Comparison of ENCODE assay signal across 8 cellular contexts in genomic region chr7:92988051-92988450, GRCh38.
A peak's percentile ranks its signal among the peaks of the same experiment; 100 is the strongest.
DNase-seq lines count a peak whose midpoint lies in the region; TF ChIP-seq lines count a peak whose summit lies in the region.

No MANE protein-coding gene starts in this region.

- H4K20me1 ChIP-seq in Loucy (ENCODE audit: insufficient read depth, low read length, poor library complexity, severe bottlenecking): no peaks in the 10 kb centered on the region

- H3K27ac Mint-ChIP-seq in mesothelial cell of epicardium: peak overlapping the region; percentile 30

- no peak overlapping the region for H2AFZ ChIP-seq in Loucy (ENCODE audit: low read length)

- H3K36me3 Mint-ChIP-seq in mesothelial cell of epicardium: no peaks in the 10 kb centered on the region

- H3K27me3 ChIP-seq in Loucy (ENCODE audit: insufficient read depth, low read length, poor library complexity, severe bottlenecking): no peaks in the 10 kb centered on the region

- peak; percentile 30 for TF ChIP-seq CTCF in Loucy (conservative IDR thresholded peaks at IDR 0.05; ENCODE audit: low read length)
- peak; percentile 68 for TF ChIP-seq CTCF in choroid plexus epithelial cell (conservative IDR thresholded peaks at IDR 0.05; ENCODE audit: low read depth, low read length)
- peak; percentile 30 for TF ChIP-seq CTCF in mesothelial cell of epicardium (IDR thresholded peaks at IDR 0.05; ENCODE audit: unreplicated experiment)

- no peak overlapping the region for H3K9ac ChIP-seq in Loucy (ENCODE audit: low read depth, low read length, poor library complexity, severe bottlenecking)

- no peak overlapping the region for H3K4me3 ChIP-seq in Loucy (ENCODE audit: low read length, poor library complexity, severe bottlenecking)
- no peak overlapping the region for H3K4me3 ChIP-seq in choroid plexus epithelial cell (ENCODE audit: low read depth, low read length)

- H3K4me1 ChIP-seq in Loucy (ENCODE audit: insufficient read depth, low read length, poor library complexity, severe bottlenecking): no peaks in the 10 kb centered on the region

- H3K79me2 ChIP-seq in Loucy (ENCODE audit: insufficient read depth, low read length): no peaks in the 10 kb centered on the region

- no peak overlapping the region for H3K4me3 Mint-ChIP-seq in mesothelial cell of epicardium

- no peak overlapping the region for H3K4me2 ChIP-seq in Loucy (ENCODE audit: low read depth, low read length, poor library complexity, severe bottlenecking)

- no peaks in the 10 kb centered on the region for H3K9me2 ChIP-seq in Loucy (replicated peaks; ENCODE audit: low read depth, low read length)

- no peaks in the 10 kb centered on the region for H3F3A ChIP-seq in Loucy (ENCODE audit: low read depth)

- no peaks in the 10 kb centered on the region for H3K9me3 ChIP-seq in Loucy (ENCODE audit: insufficient read depth, low read depth, low read length)

- DNase-seq in CMK (ENCODE audit: low read depth) (peak; percentile 9), choroid plexus epithelial cell (ENCODE audit: low read depth) (peak; percentile 83), mesothelial cell of epicardium (ENCODE audit: low spot score in 2 of 2, unreplicated experiment in 2 of 2) (no peak), NCI-H2029 treated with DMSO at 0.1 percent for 48 hours (lab: John Stamatoyannopoulos, UW) (no peak), MV-4-11 (lab: John Stamatoyannopoulos, UW) (no peak), cerebellar nuclear complex (lab: John Stamatoyannopoulos, UW) (no peak)
- no peak for DNase-seq in activated CD4-positive, alpha-beta T cell treated with anti-CD3 and anti-CD28 coated beads, Interleukin-2, amount 50 U/mL, for 4 hours

- no peaks in the 10 kb centered on the region for H3K36me3 ChIP-seq in Loucy (ENCODE audit: insufficient read depth, low read length)

- H3K9me3 Mint-ChIP-seq in mesothelial cell of epicardium: peaks cover 30% of the 10 kb centered on the region

- H3K27me3 Mint-ChIP-seq in mesothelial cell of epicardium (ENCODE audit: low read depth): no peaks in the 10 kb centered on the region

- H3K4me1 Mint-ChIP-seq in mesothelial cell of epicardium: peaks cover 31% of the 10 kb centered on the region

Comparison
In these comparisons a context has a peak if more than half of its experiments do, and no peak if none do; other contexts are left out.
1. DNase-seq: peak in CMK (single experiment) and choroid plexus epithelial cell (single experiment); none in mesothelial cell of epicardium (0 of 2), activated CD4-positive, alpha-beta T cell treated with anti-CD3 and anti-CD28 coated beads, Interleukin-2, amount 50 U/mL, for 4 hours (0 of 2), NCI-H2029 treated with DMSO at 0.1 percent for 48 hours (single experiment), MV-4-11 (single experiment) and cerebellar nuclear complex (0 of 2).
2. Peak in every context shown above with its lines, with median percentiles within 50 percentile points of each other: CTCF ChIP-seq.